ENCODE assay signal across 1 cellular context in genomic region chr4:55884851-55885219, GRCh38.
TF ChIP-seq lines count a peak whose summit lies in the region.

No MANE protein-coding gene starts in this region.

TF ChIP-seq in GM12878, 131 proteins besides CTCF, POLR2A, EP300 and RAD21 (continued from another document):
- TF ChIP-seq PML (IDR thresholded peaks at IDR 0.05; ENCODE audit: low read length) (no peak), NRF1 (conservative IDR thresholded peaks at IDR 0.05; ENCODE audit: low read depth, low read length) (no peak), STAT1 (conservative IDR thresholded peaks at IDR 0.05) (no peak), YY1 (IDR thresholded peaks at IDR 0.05; ENCODE audit: low read depth, low read length) (no peak), EZH2 (IDR thresholded peaks at IDR 0.05; ENCODE audit: borderline replicate concordance, control insufficient read depth, low read depth, low read length) (no peak), BHLHE40 (IDR thresholded peaks at IDR 0.05; ENCODE audit: borderline replicate concordance in 1 of 2, low read depth in 2 of 2, low read length in 1 of 2) (no peak), MYC (IDR thresholded peaks at IDR 0.05; ENCODE audit: insufficient read depth, insufficient read length, insufficient replicate concordance, low read length, severe bottlenecking) (no peak), CHD4 (IDR thresholded peaks at IDR 0.05) (no peak), KAT2A (conservative IDR thresholded peaks at IDR 0.05; ENCODE audit: control insufficient read depth, low read depth, low read length) (no peak)
- TF ChIP-seq, protein P1, sequence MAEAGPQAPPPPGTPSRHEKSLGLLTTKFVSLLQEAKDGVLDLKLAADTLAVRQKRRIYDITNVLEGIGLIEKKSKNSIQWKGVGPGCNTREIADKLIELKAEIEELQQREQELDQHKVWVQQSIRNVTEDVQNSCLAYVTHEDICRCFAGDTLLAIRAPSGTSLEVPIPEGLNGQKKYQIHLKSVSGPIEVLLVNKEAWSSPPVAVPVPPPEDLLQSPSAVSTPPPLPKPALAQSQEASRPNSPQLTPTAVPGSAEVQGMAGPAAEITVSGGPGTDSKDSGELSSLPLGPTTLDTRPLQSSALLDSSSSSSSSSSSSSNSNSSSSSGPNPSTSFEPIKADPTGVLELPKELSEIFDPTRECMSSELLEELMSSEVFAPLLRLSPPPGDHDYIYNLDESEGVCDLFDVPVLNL (IDR thresholded peaks at IDR 0.05; ENCODE audit: low read depth, low read length): no peak
- TF ChIP-seq, protein P2, sequence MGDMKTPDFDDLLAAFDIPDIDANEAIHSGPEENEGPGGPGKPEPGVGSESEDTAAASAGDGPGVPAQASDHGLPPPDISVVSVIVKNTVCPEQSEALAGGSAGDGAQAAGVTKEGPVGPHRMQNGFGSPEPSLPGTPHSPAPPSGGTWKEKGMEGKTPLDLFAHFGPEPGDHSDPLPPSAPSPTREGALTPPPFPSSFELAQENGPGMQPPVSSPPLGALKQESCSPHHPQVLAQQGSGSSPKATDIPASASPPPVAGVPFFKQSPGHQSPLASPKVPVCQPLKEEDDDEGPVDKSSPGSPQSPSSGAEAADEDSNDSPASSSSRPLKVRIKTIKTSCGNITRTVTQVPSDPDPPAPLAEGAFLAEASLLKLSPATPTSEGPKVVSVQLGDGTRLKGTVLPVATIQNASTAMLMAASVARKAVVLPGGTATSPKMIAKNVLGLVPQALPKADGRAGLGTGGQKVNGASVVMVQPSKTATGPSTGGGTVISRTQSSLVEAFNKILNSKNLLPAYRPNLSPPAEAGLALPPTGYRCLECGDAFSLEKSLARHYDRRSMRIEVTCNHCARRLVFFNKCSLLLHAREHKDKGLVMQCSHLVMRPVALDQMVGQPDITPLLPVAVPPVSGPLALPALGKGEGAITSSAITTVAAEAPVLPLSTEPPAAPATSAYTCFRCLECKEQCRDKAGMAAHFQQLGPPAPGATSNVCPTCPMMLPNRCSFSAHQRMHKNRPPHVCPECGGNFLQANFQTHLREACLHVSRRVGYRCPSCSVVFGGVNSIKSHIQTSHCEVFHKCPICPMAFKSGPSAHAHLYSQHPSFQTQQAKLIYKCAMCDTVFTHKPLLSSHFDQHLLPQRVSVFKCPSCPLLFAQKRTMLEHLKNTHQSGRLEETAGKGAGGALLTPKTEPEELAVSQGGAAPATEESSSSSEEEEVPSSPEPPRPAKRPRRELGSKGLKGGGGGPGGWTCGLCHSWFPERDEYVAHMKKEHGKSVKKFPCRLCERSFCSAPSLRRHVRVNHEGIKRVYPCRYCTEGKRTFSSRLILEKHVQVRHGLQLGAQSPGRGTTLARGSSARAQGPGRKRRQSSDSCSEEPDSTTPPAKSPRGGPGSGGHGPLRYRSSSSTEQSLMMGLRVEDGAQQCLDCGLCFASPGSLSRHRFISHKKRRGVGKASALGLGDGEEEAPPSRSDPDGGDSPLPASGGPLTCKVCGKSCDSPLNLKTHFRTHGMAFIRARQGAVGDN (IDR thresholded peaks at IDR 0.05): no peak
TF ChIP-seq in GM12878: peak in this region for 0.
